ENCODE assay signal across 11 cellular contexts in genomic region chr3:111277226-111277625, GRCh38.
DNase-seq lines count a peak whose midpoint lies in the region; ATAC-seq, FAIRE-seq and TF ChIP-seq lines count a peak whose summit lies in the region.
"Had no signal": no experiment of that assay in that cellular context is flagged by ENCODE, and none has a peak within 500 bp of the region (broad histone marks: within the 10 kb centered on the region; RNA-seq: fewer than 3 reads in every experiment).

No MANE protein-coding gene starts in this region.

- H3K4me3 Mint-ChIP-seq in H9, result no peak overlapping the region
- H3K4me3 Mint-ChIP-seq in astrocyte (ENCODE audit: unreplicated experiment), result no peak overlapping the region

- no peak overlapping the region for H3K9ac ChIP-seq in H9 (ENCODE audit: extremely low read depth, insufficient read length, low read length)
- no peak overlapping the region for H3K9ac ChIP-seq in astrocyte (ENCODE audit: low read length)

- POLR2A ChIA-PET in A549 (lab: Yijun Ruan, JAX), result no interaction called here

- ATAC-seq in A549 (0 out of 6 replicates have a peak, but pooled peaks of 1 of the 2 experiments have one; percentile 43), HG02973 (IDR thresholded peaks at IDR 0.05; ENCODE audit: unreplicated experiment) (no peak), GM18519 (IDR thresholded peaks at IDR 0.05; ENCODE audit: low FRiP score, unreplicated experiment) (no peak)

- H3K9me3 Mint-ChIP-seq in H9 (no peaks in the 10 kb centered on the region), astrocyte (ENCODE audit: unreplicated experiment) (no peaks in the 10 kb centered on the region)

- H2BK15ac ChIP-seq in H9 (ENCODE audit: low read depth, low read length), result no peak overlapping the region

- H2AFZ ChIP-seq in H9 (ENCODE audit: low read length) (peak overlapping the region; percentile 40), astrocyte (ENCODE audit: low read depth, low read length) (no peak overlapping the region)

- H2BK12ac ChIP-seq in H9 (ENCODE audit: insufficient read length, low read depth, low read length), result no peak overlapping the region

- no peak for TF ChIP-seq EP300 in A549 (IDR thresholded peaks at IDR 0.05)

- TF ChIP-seq CTCF in A549 (IDR thresholded peaks at IDR 0.05) (no peak), H9 (conservative IDR thresholded peaks at IDR 0.05) (peak; percentile 48; the same call in 2 of the 3 replicates), astrocyte (IDR thresholded peaks at IDR 0.05; ENCODE audit: insufficient read depth, low read depth, low read length) (peak; percentile 32), GM10266 (IDR thresholded peaks at IDR 0.05; ENCODE audit: control insufficient read depth, insufficient read depth, low read depth, missing control alignments) (no peak)

- H3K27ac Mint-ChIP-seq in H9 (no peak overlapping the region; a peak in 1 of 7 replicates), astrocyte (ENCODE audit: unreplicated experiment) (peak overlapping the region; percentile 56)

- H3K27me3 Mint-ChIP-seq in H9 (ENCODE audit: low read depth) (no peaks in the 10 kb centered on the region), astrocyte (ENCODE audit: low read depth, unreplicated experiment) (no peaks in the 10 kb centered on the region)

- DNase-seq in A549 (ENCODE audit: low read depth in 1 of 2, low spot score in 1 of 2) (peak in 1 of 2 experiments; percentile 5), H9 (no peak), astrocyte (ENCODE audit: low read depth) (peak; percentile 60), islet precursor cell (peak; percentile 74), NCI-H1092 (lab: John Stamatoyannopoulos, UW) (no peak), GM10266 (ENCODE audit: extremely low spot score) (no peak)
- DNase-seq: activated CD4-positive, alpha-beta T cell treated with anti-CD3 and anti-CD28 coated beads for 48 hours; activated naive CD4-positive, alpha-beta T cell treated with Interleukin-2 at 50 U/mL for 16 hours; NCI-H1694 treated with DMSO at 0.1 percent for 48 hours had no signal

- TF ChIP-seq POLR2A in A549 (IDR thresholded peaks at IDR 0.05; ENCODE audit: low read length), result no peak

- H3K4me2 ChIP-seq in A549 (no peak overlapping the region), H9 (ENCODE audit: insufficient read depth, insufficient read length, low read length) (no peak overlapping the region), astrocyte (ENCODE audit: low read length) (peak overlapping the region; percentile 33)

- no peak overlapping the region for H4K8ac ChIP-seq in H9 (replicated peaks; ENCODE audit: insufficient read length, low read depth, low read length)

- FAIRE-seq in A549 (lab: Jason Lieb, UNC) (peak; percentile 7), astrocyte (lab: Jason Lieb, UNC) (peak; percentile 67)

- H2BK20ac ChIP-seq in H9 (ENCODE audit: low read depth, low read length, poor library complexity, severe bottlenecking), result no peak overlapping the region

- H3K36me3 ChIP-seq in astrocyte (ENCODE audit: insufficient read depth, low read length), result no peaks in the 10 kb centered on the region

- H3T11ph ChIP-seq in H9 (ENCODE audit: low read length), result no peak overlapping the region

- H3K79me2 ChIP-seq in H9 (ENCODE audit: insufficient read depth, low read length) (no peaks in the 10 kb centered on the region), astrocyte (ENCODE audit: insufficient read depth, low read length) (no peaks in the 10 kb centered on the region)

- no peak for TF ChIP-seq RAD21 in A549 (conservative IDR thresholded peaks at IDR 0.05 in 1 of 2, IDR thresholded peaks at IDR 0.05 in 1 of 2)

- no peaks in the 10 kb centered on the region for H3K79me1 ChIP-seq in H9 (ENCODE audit: insufficient read depth, low read depth, low read length, poor library complexity, severe bottlenecking)

- H3K27me3 ChIP-seq in H9 (ENCODE audit: insufficient read depth, low read length), result no peaks in the 10 kb centered on the region
- H3K27me3 ChIP-seq in astrocyte (ENCODE audit: insufficient read depth, low read length), result no peaks in the 10 kb centered on the region

- H3K9me3 ChIP-seq in A549 (no peaks in the 10 kb centered on the region), H9 (ENCODE audit: control insufficient read depth, low read depth, low read length) (no peaks in the 10 kb centered on the region), astrocyte (ENCODE audit: insufficient read depth, low read depth, low read length) (no peaks in the 10 kb centered on the region)

- CTCF ChIA-PET in A549 (lab: Yijun Ruan, JAX), result interaction anchor here (1.3 kb wide), 2 partner anchors 15 to 61 kb away, joined by 3 to 4 read pairs; no protein-coding TSS in a partner anchor

- H4K20me1 ChIP-seq in H9 (ENCODE audit: control insufficient read depth, insufficient read depth, insufficient read length) (no peaks in the 10 kb centered on the region), astrocyte (ENCODE audit: insufficient read depth, low read length) (no peaks in the 10 kb centered on the region)

- H3K4me1 Mint-ChIP-seq in H9 (peaks cover 20 to 21% of the 10 kb centered on the region in 2 experiments), astrocyte (ENCODE audit: low read depth, unreplicated experiment) (peaks cover 17% of the 10 kb centered on the region)

- no peak overlapping the region for H3K27ac ChIP-seq in A549
- no peak overlapping the region for H3K27ac ChIP-seq in H9 (ENCODE audit: insufficient read length, low read depth, low read length)
- no peak overlapping the region for H3K27ac ChIP-seq in astrocyte (ENCODE audit: low read depth, low read length)

- H3K18ac ChIP-seq in H9 (ENCODE audit: insufficient read length, low read depth, low read length), result no peak overlapping the region

- H3K23ac ChIP-seq in H9 (ENCODE audit: insufficient read length, low read depth, low read length), result no peak overlapping the region

- no peaks in the 10 kb centered on the region for H3K4me1 ChIP-seq in A549
- H3K4me1 ChIP-seq in H9 (ENCODE audit: insufficient read depth, low read length), result no peaks in the 10 kb centered on the region
- no peaks in the 10 kb centered on the region for H3K4me1 ChIP-seq in astrocyte (ENCODE audit: insufficient read depth, low read length)

- no peak overlapping the region for H3K56ac ChIP-seq in H9 (ENCODE audit: insufficient read length, low read depth, low read length)

- no peak overlapping the region for H2BK5ac ChIP-seq in H9 (ENCODE audit: insufficient read length, low read length)

- H4K5ac ChIP-seq in H9 (ENCODE audit: insufficient read length, low read depth, low read length), result no peak overlapping the region

- H4K91ac ChIP-seq in H9 (ENCODE audit: insufficient read length, low read depth, low read length), result no peak overlapping the region

- WGBS in A549 (ENCODE audit: missing lambda C conversion rate), result 16% methylated on average over 4 of the region's 4 CpGs
- no CpG with 5 or more reads among the region's 4 CpGs for WGBS in H9 (ENCODE audit: extremely low coverage, insufficient read length, low lambda C conversion rate)

- H3K23me2 ChIP-seq in H9 (ENCODE audit: insufficient read length, low read depth, low read length, poor library complexity, severe bottlenecking), result no peaks in the 10 kb centered on the region

- no peak overlapping the region for H3K4ac ChIP-seq in H9 (ENCODE audit: low read depth, low read length)

- no peak overlapping the region for H3K14ac ChIP-seq in H9 (ENCODE audit: insufficient read depth, low read length)

- H2AK5ac ChIP-seq in H9 (ENCODE audit: insufficient read length, low read length), result no peak overlapping the region

- no peak overlapping the region for H2BK120ac ChIP-seq in H9 (ENCODE audit: low read depth, low read length, poor library complexity, severe bottlenecking)

- H3K36me3 Mint-ChIP-seq in H9 (ENCODE audit: insufficient read depth in 1 of 3, low read depth in 3 of 3), result no peaks in the 10 kb centered on the region
- no peaks in the 10 kb centered on the region for H3K36me3 Mint-ChIP-seq in astrocyte (ENCODE audit: low read depth, unreplicated experiment)

- H3K4me3 ChIP-seq in A549 (no peak overlapping the region), astrocyte (ENCODE audit: insufficient read depth, low read depth, low read length) (no peak overlapping the region)

TF ChIP-seq in A549, 52 proteins besides CTCF, POLR2A, EP300 and RAD21:
- no peak for TF ChIP-seq KDM5A (IDR thresholded peaks at IDR 0.05)
- no peak for TF ChIP-seq GATA3 (IDR thresholded peaks at IDR 0.05; ENCODE audit: borderline replicate concordance)
- no peak for TF ChIP-seq HEYL (CRISPR knock-in tag; IDR thresholded peaks at IDR 0.05)
- no peak for TF ChIP-seq PHF8 (IDR thresholded peaks at IDR 0.05; ENCODE audit: borderline replicate concordance, low read depth)
- TF ChIP-seq RNF2 (IDR thresholded peaks at IDR 0.05; ENCODE audit: borderline replicate concordance, low read depth), result no peak
- TF ChIP-seq HMGXB4 (CRISPR knock-in tag; IDR thresholded peaks at IDR 0.05; ENCODE audit: borderline replicate concordance), result no peak
- no peak for TF ChIP-seq CEBPB (IDR thresholded peaks at IDR 0.05)
- TF ChIP-seq JUN (IDR thresholded peaks at IDR 0.05), result no peak
- TF ChIP-seq FOXS1 (CRISPR knock-in tag; IDR thresholded peaks at IDR 0.05), result no peak
- no peak for TF ChIP-seq CBX8 (IDR thresholded peaks at IDR 0.05)
TF ChIP-seq in A549: peak in this region for 0.

Comparison
In these comparisons a context has a peak if more than half of its experiments do, and no peak if none do; other contexts are left out.
1. DNase-seq: peak in astrocyte (single experiment) and islet precursor cell (single experiment); none in H9 (single experiment), NCI-H1092 (single experiment) and GM10266 (single experiment).
2. CTCF ChIP-seq: peak in H9 (single experiment) and astrocyte (single experiment); none in A549 (single experiment) and GM10266 (single experiment).